Comparison of ENCODE assay signal across 25 cellular contexts in genomic region chr17:77926144-77926543, GRCh38. TPM values are rescaled to one million over a fixed set of nuclear protein-coding genes. Genes with fewer than 3 reads are reported as not detected.
DNase-seq lines count a peak whose midpoint lies in the region; ATAC-seq, FAIRE-seq and TF ChIP-seq lines count a peak whose summit lies in the region.
"Had no signal": no experiment of that assay in that cellular context is flagged by ENCODE, and none has a peak within 500 bp of the region (broad histone marks: within the 10 kb centered on the region; RNA-seq: fewer than 3 reads in every experiment).

No MANE protein-coding gene starts in this region.

- POLR2A ChIA-PET in SK-N-SH (lab: Yijun Ruan, JAX): interaction anchor here (0.5 kb wide), 1 partner anchor 75 kb away, joined by 3 read pairs; no protein-coding TSS in a partner anchor

- no peaks in the 10 kb centered on the region for H3K9me2 ChIP-seq in SK-N-SH

- CTCF ChIA-PET in SK-N-SH (lab: Yijun Ruan, JAX): interaction anchor here (1.6 to 2.9 kb wide), 2 partner anchors 10 to 38 kb away, joined by 4 to 10 read pairs; no protein-coding TSS in a partner anchor

- H3K27ac ChIP-seq in SK-N-SH (ENCODE audit: low read depth in 2 of 2, low read length in 1 of 2) (no peak overlapping the region), endodermal cell (ENCODE audit: low read depth, low read length) (no peak overlapping the region), sigmoid colon (no peak overlapping the region), small intestine (ENCODE audit: low read depth in 1 of 2, low read length in 1 of 2) (no peak overlapping the region)
- H3K27ac ChIP-seq: 22Rv1; BLaER1 treated with 17β-estradiol and CSF1 and Interleukin-3, amounts not matched to agents 10 nM and 100 nM had no signal

- H3K27ac Mint-ChIP-seq in endodermal cell: no peak overlapping the region
- H3K27ac Mint-ChIP-seq: CD4-positive, alpha-beta T cell; CD8-positive, alpha-beta memory T cell had no signal

- no peaks in the 10 kb centered on the region for H3K36me3 ChIP-seq in SK-N-SH (replicated peaks in 1 of 2; ENCODE audit: control insufficient read depth in 1 of 2, insufficient read depth in 2 of 2, low read length in 1 of 2)
- no peaks in the 10 kb centered on the region for H3K36me3 ChIP-seq in endodermal cell (ENCODE audit: control insufficient read depth, insufficient read depth, low read length)
- H3K36me3 ChIP-seq in sigmoid colon: no peaks in the 10 kb centered on the region
- no peaks in the 10 kb centered on the region for H3K36me3 ChIP-seq in small intestine (ENCODE audit: control insufficient read depth in 2 of 2, insufficient read depth in 2 of 2, low read length in 2 of 2)
- H3K36me3 ChIP-seq: BE2C; BLaER1 treated with 17β-estradiol and CSF1 and Interleukin-3, amounts not matched to agents 10 nM and 100 nM had no signal

- peaks cover 33% of the 10 kb centered on the region for H3K27me3 Mint-ChIP-seq in endodermal cell (ENCODE audit: insufficient read depth)
- H3K27me3 Mint-ChIP-seq: CD4-positive, alpha-beta T cell had no signal

- H3K9me3 ChIP-seq in SK-N-SH (no peaks in the 10 kb centered on the region), endodermal cell (ENCODE audit: control insufficient read depth, low read length) (peaks cover 8% of the 10 kb centered on the region), sigmoid colon (no peaks in the 10 kb centered on the region), small intestine (ENCODE audit: control insufficient read depth, low read depth) (no peaks in the 10 kb centered on the region)
- H3K9me3 ChIP-seq: BE2C had no signal

- 56% methylated on average over 5 of the region's 5 CpGs for WGBS in SK-N-SH (ENCODE audit: low lambda C conversion rate)
- 96 to 98% methylated on average over 5 of the region's 5 CpGs for WGBS in endodermal cell (ENCODE audit: insufficient coverage in 1 of 2, insufficient read length in 1 of 2), 2 experiments
- WGBS in sigmoid colon, 2 donors: 90 to 92% methylated on average over 5 of the region's 5 CpGs
- WGBS in small intestine, 3 donors: 87 to 96% (median 87%) methylated on average over 5 of the region's 5 CpGs

- no peak for FAIRE-seq in small intestine (lab: Jason Lieb, UNC)
- FAIRE-seq: A204.1, D721Med, GM12878, GM18507 had no signal

- no peak overlapping the region for H3K4me3 Mint-ChIP-seq in endodermal cell
- H3K4me3 Mint-ChIP-seq: CD4-positive, alpha-beta T cell; CD8-positive, alpha-beta memory T cell had no signal

- intact Hi-C loops in sigmoid colon (cut with DNase I): no loop called here

- H3K9me3 Mint-ChIP-seq in endodermal cell: peaks cover 10% of the 10 kb centered on the region
- H3K9me3 Mint-ChIP-seq: CD4-positive, alpha-beta T cell had no signal

- H3K79me2 ChIP-seq in SK-N-SH (ENCODE audit: insufficient read depth): no peaks in the 10 kb centered on the region

- H3K4me3 ChIP-seq in SK-N-SH (ENCODE audit: low read depth in 2 of 2, low read length in 1 of 2) (no peak overlapping the region), endodermal cell (ENCODE audit: low read length) (no peak overlapping the region), sigmoid colon (no peak overlapping the region), small intestine (ENCODE audit: low read depth in 1 of 2, low read length in 2 of 2) (no peak overlapping the region)
- H3K4me3 ChIP-seq: BLaER1 treated with 17β-estradiol and CSF1 and Interleukin-3, amounts not matched to agents 10 nM and 100 nM; GM12878 had no signal

- H3K4me1 ChIP-seq in SK-N-SH (ENCODE audit: control insufficient read depth in 1 of 2, insufficient read depth in 2 of 2, low read depth in 1 of 2, low read length in 1 of 2) (peaks cover 0 to 35% of the 10 kb centered on the region in 2 experiments; a peak in 1 of 4 replicates), endodermal cell (ENCODE audit: control insufficient read depth, insufficient read depth, low read length) (peaks cover 21% of the 10 kb centered on the region), sigmoid colon (no peaks in the 10 kb centered on the region), small intestine (ENCODE audit: control insufficient read depth in 2 of 2, insufficient read depth in 1 of 2, low read depth in 1 of 2, low read length in 1 of 2) (no peaks in the 10 kb centered on the region)
- H3K4me1 ChIP-seq: BE2C had no signal

- H3K27me3 ChIP-seq in SK-N-SH (ENCODE audit: insufficient read depth) (peaks cover 24% of the 10 kb centered on the region), endodermal cell (ENCODE audit: control insufficient read depth, insufficient read depth, low read length, poor library complexity, severe bottlenecking) (no peaks in the 10 kb centered on the region), sigmoid colon (no peaks in the 10 kb centered on the region), small intestine (ENCODE audit: control insufficient read depth in 2 of 2, insufficient read depth in 2 of 2, low read length in 2 of 2) (peaks cover 0 to 4% of the 10 kb centered on the region in 2 donors)
- H3K27me3 ChIP-seq: BE2C had no signal

- no peak for TF ChIP-seq RAD21 in SK-N-SH (IDR thresholded peaks at IDR 0.05; ENCODE audit: low read length)

- no peak for TF ChIP-seq POLR2A in sigmoid colon (IDR thresholded peaks at IDR 0.05)

- H4K20me1 ChIP-seq in SK-N-SH (ENCODE audit: insufficient read depth): no peaks in the 10 kb centered on the region

- H2AFZ ChIP-seq in SK-N-SH (ENCODE audit: low read depth): no peak overlapping the region

- DNase-seq in SK-N-SH: no peak
- DNase-seq in endodermal cell: peak; percentile 57
- DNase-seq in sigmoid colon: peak; percentile 17
- no peak for DNase-seq in small intestine
- DNase-seq: ACHN; AML-193; BE2C; CD4-positive, alpha-beta T cell; CD8-positive, alpha-beta memory T cell; DMS 273 treated with DMSO at 0.1 percent for 48 hours; DMS79; EL; GDM1; GOT3; H7; HCEC 1CT had no signal

- no peaks in the 10 kb centered on the region for H3K36me3 Mint-ChIP-seq in endodermal cell (ENCODE audit: low read depth)
- H3K36me3 Mint-ChIP-seq: CD14-positive monocyte had no signal

- peaks cover 60% of the 10 kb centered on the region for H3K4me1 Mint-ChIP-seq in endodermal cell

- no peak for ATAC-seq in SK-N-SH treated with all-trans-retinoic acid at 6 μM for 48 hours
- no peak for ATAC-seq in GM18498 (IDR thresholded peaks at IDR 0.05; ENCODE audit: unreplicated experiment)
- ATAC-seq: GM12878 had no signal

- TF ChIP-seq EP300 in SK-N-SH (IDR thresholded peaks at IDR 0.05; ENCODE audit: borderline replicate concordance in 1 of 2, low read depth in 1 of 2, low read length in 1 of 2) (no peak), sigmoid colon (IDR thresholded peaks at IDR 0.05) (no peak)

- H3K9ac ChIP-seq in SK-N-SH: no peak overlapping the region
- H3K9ac ChIP-seq in endodermal cell (ENCODE audit: extremely low read depth, low read length, poor library complexity, severe bottlenecking): no peak overlapping the region
- H3K9ac ChIP-seq: BLaER1 treated with 17β-estradiol and CSF1 and Interleukin-3, amounts not matched to agents 10 nM and 100 nM had no signal

- no peak overlapping the region for H3K4me2 ChIP-seq in SK-N-SH
- H3K4me2 ChIP-seq: BLaER1 treated with 17β-estradiol and CSF1 and Interleukin-3, amounts not matched to agents 10 nM and 100 nM had no signal

- TF ChIP-seq CTCF in SK-N-SH (IDR thresholded peaks at IDR 0.05): no peak
- TF ChIP-seq CTCF in endodermal cell (conservative IDR thresholded peaks at IDR 0.05): no peak
- TF ChIP-seq CTCF in sigmoid colon (IDR thresholded peaks at IDR 0.05): no peak

- H3F3A ChIP-seq in SK-N-SH (replicated peaks; ENCODE audit: insufficient read depth): no peaks in the 10 kb centered on the region

TF ChIP-seq in SK-N-SH treated with all-trans-retinoic acid at 6 μM for 48 hours, 23 proteins besides CTCF, POLR2A, EP300 and RAD21 (continues in another document):
- TF ChIP-seq RARB (CRISPR knock-in tag; IDR thresholded peaks at IDR 0.05) (no peak), ZNF8 (CRISPR knock-in tag; IDR thresholded peaks at IDR 0.05) (no peak), ZFP3 (CRISPR knock-in tag; IDR thresholded peaks at IDR 0.05) (no peak), TOX (CRISPR knock-in tag; IDR thresholded peaks at IDR 0.05; ENCODE audit: borderline replicate concordance) (no peak), ZNF565 (CRISPR knock-in tag; conservative IDR thresholded peaks at IDR 0.05; ENCODE audit: low read depth) (no peak), ARNTL (CRISPR knock-in tag; IDR thresholded peaks at IDR 0.05; ENCODE audit: borderline replicate concordance, low read depth) (no peak), ZFP30 (CRISPR knock-in tag; IDR thresholded peaks at IDR 0.05) (no peak), BACH2 (CRISPR knock-in tag; IDR thresholded peaks at IDR 0.05; ENCODE audit: borderline replicate concordance) (no peak), ZC3H10 (CRISPR knock-in tag; IDR thresholded peaks at IDR 0.05) (no peak), ZNF70 (CRISPR knock-in tag; IDR thresholded peaks at IDR 0.05) (no peak)
- TF ChIP-seq, protein P1, sequence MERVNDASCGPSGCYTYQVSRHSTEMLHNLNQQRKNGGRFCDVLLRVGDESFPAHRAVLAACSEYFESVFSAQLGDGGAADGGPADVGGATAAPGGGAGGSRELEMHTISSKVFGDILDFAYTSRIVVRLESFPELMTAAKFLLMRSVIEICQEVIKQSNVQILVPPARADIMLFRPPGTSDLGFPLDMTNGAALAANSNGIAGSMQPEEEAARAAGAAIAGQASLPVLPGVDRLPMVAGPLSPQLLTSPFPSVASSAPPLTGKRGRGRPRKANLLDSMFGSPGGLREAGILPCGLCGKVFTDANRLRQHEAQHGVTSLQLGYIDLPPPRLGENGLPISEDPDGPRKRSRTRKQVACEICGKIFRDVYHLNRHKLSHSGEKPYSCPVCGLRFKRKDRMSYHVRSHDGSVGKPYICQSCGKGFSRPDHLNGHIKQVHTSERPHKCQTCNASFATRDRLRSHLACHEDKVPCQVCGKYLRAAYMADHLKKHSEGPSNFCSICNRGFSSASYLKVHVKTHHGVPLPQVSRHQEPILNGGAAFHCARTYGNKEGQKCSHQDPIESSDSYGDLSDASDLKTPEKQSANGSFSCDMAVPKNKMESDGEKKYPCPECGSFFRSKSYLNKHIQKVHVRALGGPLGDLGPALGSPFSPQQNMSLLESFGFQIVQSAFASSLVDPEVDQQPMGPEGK (CRISPR knock-in tag; IDR thresholded peaks at IDR 0.05; ENCODE audit: borderline replicate concordance): no peak

RNA-seq across cellular contexts. Expression of gene TNRC6C, which starts 32.4 kb away (rescaled TPM):
- 1.6 and 2.2 TPM in 2 replicates for polyA plus RNA-seq in SK-N-SH (2012; rRNA removed)
- polyA plus RNA-seq in SK-N-SH (2012; cell fraction: cytosol; rRNA removed): 1.6 and 1.9 TPM in 2 replicates
- polyA plus RNA-seq in SK-N-SH (2012; cell fraction: nucleus; rRNA removed): 6.2 and 6.7 TPM in 2 replicates
- 10 to 100 TPM; 22.4 to 40.2 TPM for total RNA-seq in endodermal cell
- 10.8 TPM for polyA plus RNA-seq in endodermal cell (2013, experiment 1 of 2)
- polyA plus RNA-seq in endodermal cell (2013, experiment 2 of 2): 10.1 TPM
- total RNA-seq in sigmoid colon: 10 to 100 TPM in 3 of 4 donors, 1 to 10 TPM in 1; 5.8 to 22.1 (median 18.2) TPM
- 1 to 10 TPM in 2 of 3 donors, under 1 TPM in 1; 0.92 to 6.3 (median 3.0) TPM for polyA plus RNA-seq in sigmoid colon
- 1 to 10 TPM in 2 of 3 donors, under 1 TPM in 1; 0.89 to 3.5 (median 1.1) TPM for polyA plus RNA-seq in small intestine

Comparison
In these comparisons a context has a peak if more than half of its experiments do, and no peak if none do; other contexts are left out.
1. DNase-seq: peak in endodermal cell (single experiment) and sigmoid colon (single experiment); none in SK-N-SH (single experiment) and small intestine (single experiment).